Comparison of ENCODE assay signal across 23 cellular contexts in the genomic region with DNA sequence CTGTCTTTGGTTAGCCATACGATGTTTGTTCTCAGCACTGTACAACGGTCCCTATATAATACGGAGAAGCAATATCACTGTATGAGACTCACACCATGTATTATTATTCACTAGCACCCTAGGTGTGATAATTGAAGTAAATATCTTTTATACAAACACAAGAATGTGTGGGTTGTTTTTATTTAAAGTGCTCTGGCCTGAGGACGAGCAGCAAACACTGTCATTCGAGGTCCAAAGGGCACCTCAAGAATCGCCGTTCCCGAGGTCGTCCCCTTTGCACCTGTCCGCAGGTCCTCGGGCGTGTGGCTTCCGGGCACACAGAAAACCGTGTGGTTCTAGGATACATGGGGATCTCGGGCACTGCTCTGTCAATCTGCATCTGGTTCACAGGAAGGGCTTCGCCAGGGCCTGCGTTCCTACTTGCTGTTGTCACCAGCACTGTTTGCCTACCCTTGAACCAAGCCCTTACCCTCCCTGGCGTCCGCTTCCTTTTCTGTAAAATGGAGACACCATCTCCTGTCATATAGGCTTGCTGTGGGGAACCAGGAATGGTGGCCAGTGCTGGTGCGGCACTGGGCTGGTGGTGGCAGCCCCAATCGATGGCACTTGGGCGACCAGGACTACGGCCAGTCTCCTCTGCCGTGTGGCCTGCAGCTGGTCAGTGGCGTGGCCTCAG. TPM values are rescaled to one million over a fixed set of nuclear protein-coding genes. Genes with fewer than 3 reads are reported as not detected.
DNase-seq lines count a peak whose midpoint lies in the region; ATAC-seq, FAIRE-seq and TF ChIP-seq lines count a peak whose summit lies in the region.
"Had no signal": no experiment of that assay in that cellular context is flagged by ENCODE, and none has a peak within 500 bp of the region (broad histone marks: within the 10 kb centered on the region; RNA-seq: fewer than 3 reads in every experiment).

No MANE protein-coding gene starts in this region.

- WGBS in HepG2 (ENCODE audit: low lambda C conversion rate) = 3% methylated on average over 8 of the region's 25 CpGs

- H3K9ac ChIP-seq in astrocyte (ENCODE audit: low read length) = no peak overlapping the region
- H3K9ac ChIP-seq in HepG2 (ENCODE audit: insufficient read depth, low read depth, low read length) = peak overlapping the region; percentile 55
- H3K9ac ChIP-seq: GM23248 had no signal

- no TSS peak for BruUV-seq in HepG2 (replicated peaks; lab: Mats Ljungman, UMichigan)
- BruUV-seq in A673 (replicated peaks; lab: Mats Ljungman, UMichigan) = no TSS peak

- H3K27ac Mint-ChIP-seq in astrocyte (ENCODE audit: unreplicated experiment) = no peak overlapping the region
- H3K27ac Mint-ChIP-seq in progenitor cell of endocrine pancreas = peak overlapping the region; percentile 52

- peak; percentile 22 to 57; a peak in 2 of 4 replicates for TF ChIP-seq POLR2A in HepG2 (IDR thresholded peaks at IDR 0.05; ENCODE audit: insufficient read depth in 1 of 2, low read depth in 2 of 2, low read length in 2 of 2)

- FAIRE-seq in astrocyte (lab: Jason Lieb, UNC) (no peak), HepG2 (lab: Jason Lieb, UNC) (peak; percentile 78)
- FAIRE-seq: D721Med had no signal

- in situ Hi-C loops in HepG2 (cut with HindIII; ENCODE audit: extremely low pct_ligation_motif_present, low pct_unique_long_range_greater_than_20kb) = loop anchor here (10.0 to 25.0 kb wide), 2 partner anchors 443 to 571 kb away; partner anchors contain the start of gene CUX1

- H3K79me2 ChIP-seq in astrocyte (ENCODE audit: insufficient read depth, low read length) = no peaks in the 10 kb centered on the region
- no peaks in the 10 kb centered on the region for H3K79me2 ChIP-seq in HepG2 (ENCODE audit: insufficient read depth, low read length)

- TF ChIP-seq EP300 in HepG2 (IDR thresholded peaks at IDR 0.05; ENCODE audit: low read depth in 2 of 2, low read length in 2 of 2) (peak in 1 of 2 experiments; percentile 27; a peak in 1 of 4 replicates), HepG2 (CRISPR knock-in tag; IDR thresholded peaks at IDR 0.05; ENCODE audit: borderline replicate concordance) (peak; percentile 52; the same call in 1 of the 2 replicates)

- no peaks in the 10 kb centered on the region for H3K36me3 ChIP-seq in astrocyte (ENCODE audit: insufficient read depth, low read length)
- H3K36me3 ChIP-seq in HepG2 (replicated peaks in 1 of 2; ENCODE audit: control insufficient read depth in 1 of 2, insufficient read depth in 2 of 2, low read length in 2 of 2) = no peaks in the 10 kb centered on the region
- H3K36me3 ChIP-seq in A673 (ENCODE audit: insufficient read depth, low read length, poor library complexity, severe bottlenecking) = no peaks in the 10 kb centered on the region
- H3K36me3 ChIP-seq: SJCRH30 had no signal

- H3K9me3 Mint-ChIP-seq in astrocyte (ENCODE audit: unreplicated experiment) (no peaks in the 10 kb centered on the region), progenitor cell of endocrine pancreas (ENCODE audit: low read depth) (no peaks in the 10 kb centered on the region)
- H3K9me3 Mint-ChIP-seq: CD8-positive, alpha-beta memory T cell had no signal

- no peak for TF ChIP-seq RAD21 in HepG2 (CRISPR knock-in tag; IDR thresholded peaks at IDR 0.05)

- ATAC-seq in HepG2 = peak; percentile 94

- H3K4me1 ChIP-seq in astrocyte (ENCODE audit: insufficient read depth, low read length) = peaks cover 3% of the 10 kb centered on the region
- H3K4me1 ChIP-seq in HepG2 (ENCODE audit: insufficient read depth, low read length) = peaks cover 68% of the 10 kb centered on the region
- H3K4me1 ChIP-seq in A673 (ENCODE audit: insufficient read depth, low read length, poor library complexity, severe bottlenecking) = no peaks in the 10 kb centered on the region

- H3K4me1 Mint-ChIP-seq in astrocyte (ENCODE audit: low read depth, unreplicated experiment) = no peaks in the 10 kb centered on the region
- no peaks in the 10 kb centered on the region for H3K4me1 Mint-ChIP-seq in progenitor cell of endocrine pancreas (ENCODE audit: low read depth)
- H3K4me1 Mint-ChIP-seq: CD8-positive, alpha-beta memory T cell had no signal

- peak overlapping the region; percentile 6 for H3K4me3 Mint-ChIP-seq in astrocyte (ENCODE audit: unreplicated experiment)
- H3K4me3 Mint-ChIP-seq in progenitor cell of endocrine pancreas (ENCODE audit: low read depth) = no peak overlapping the region
- H3K4me3 Mint-ChIP-seq: CD8-positive, alpha-beta memory T cell had no signal

- H3K9me3 ChIP-seq in astrocyte (ENCODE audit: insufficient read depth, low read depth, low read length) (no peaks in the 10 kb centered on the region), HepG2 (ENCODE audit: low read length) (no peaks in the 10 kb centered on the region), A673 (ENCODE audit: low read depth, low read length, poor library complexity, severe bottlenecking) (no peaks in the 10 kb centered on the region)
- H3K9me3 ChIP-seq: SJCRH30 had no signal

- H3K27me3 Mint-ChIP-seq in astrocyte (ENCODE audit: low read depth, unreplicated experiment) (no peaks in the 10 kb centered on the region), progenitor cell of endocrine pancreas (no peaks in the 10 kb centered on the region)
- H3K27me3 Mint-ChIP-seq: CD8-positive, alpha-beta memory T cell had no signal

- intact Hi-C loops in HepG2 (cut with micrococcal nuclease; ENCODE audit: unreplicated experiment) = no loop called here
- intact Hi-C loops in A673 (cut with micrococcal nuclease; ENCODE audit: unreplicated experiment) = no loop called here

- CTCF ChIA-PET in HepG2 (lab: Yijun Ruan, JAX; ENCODE audit: low intra/inter-chr PET ratio, low total read pairs) = no interaction called here
- CTCF ChIA-PET in A673 (lab: Charles Lee) = no interaction called here

- peaks cover 5% of the 10 kb centered on the region for H3K36me3 Mint-ChIP-seq in astrocyte (ENCODE audit: low read depth, unreplicated experiment)
- peaks cover 3% of the 10 kb centered on the region for H3K36me3 Mint-ChIP-seq in progenitor cell of endocrine pancreas (ENCODE audit: insufficient read depth)

- no peak overlapping the region for H3K27ac ChIP-seq in astrocyte (ENCODE audit: low read depth, low read length)
- peak overlapping the region; percentile 88 for H3K27ac ChIP-seq in HepG2 (ENCODE audit: extremely low read length, insufficient read depth, low read length)
- no peak overlapping the region for H3K27ac ChIP-seq in A673 (ENCODE audit: low read depth, low read length, poor library complexity, severe bottlenecking)
- H3K27ac ChIP-seq: 22Rv1, GM23248, SJCRH30 had no signal

- POLR2A ChIA-PET in HepG2 (lab: Yijun Ruan, JAX) (no interaction called here), A673 (lab: Charles Lee; ENCODE audit: low non-redundant PET) (no interaction called here)

- H3K27me3 ChIP-seq in astrocyte (ENCODE audit: insufficient read depth, low read length) = no peaks in the 10 kb centered on the region
- H3K27me3 ChIP-seq in HepG2 (ENCODE audit: control insufficient read depth in 1 of 2, insufficient read depth in 2 of 2, low read length in 2 of 2) = no peaks in the 10 kb centered on the region
- no peaks in the 10 kb centered on the region for H3K27me3 ChIP-seq in A673 (replicated peaks; ENCODE audit: insufficient read depth, low read depth, low read length, poor library complexity)
- H3K27me3 ChIP-seq: SJCRH30 had no signal

- H2AFZ ChIP-seq in astrocyte (ENCODE audit: low read depth, low read length) (no peak overlapping the region), HepG2 (ENCODE audit: low read length) (no peak overlapping the region)
- H2AFZ ChIP-seq: GM23248 had no signal

- TF ChIP-seq CTCF in astrocyte (IDR thresholded peaks at IDR 0.05; ENCODE audit: insufficient read depth, low read depth, low read length) = no peak
- 0 out of 2 replicates have a peak, but pooled peaks have one; percentile 28 for TF ChIP-seq CTCF in HepG2 (CRISPR knock-in tag; IDR thresholded peaks at IDR 0.05)
- TF ChIP-seq CTCF in progenitor cell of endocrine pancreas (IDR thresholded peaks at IDR 0.05; ENCODE audit: unreplicated experiment) = no peak
- TF ChIP-seq CTCF in A673 (conservative IDR thresholded peaks at IDR 0.05; ENCODE audit: low read depth, low read length) = no peak

- DNase-seq in DMS53 (lab: John Stamatoyannopoulos, UW) = peak; percentile 53
- no peak for DNase-seq in DMS53 treated with DMSO at 0.1 percent for 48 hours (lab: John Stamatoyannopoulos, UW; ENCODE audit: unreplicated experiment)
- DNase-seq in astrocyte (ENCODE audit: low read depth) = no peak
- DNase-seq in HepG2 (ENCODE audit: low spot score) = peak; percentile 88
- DNase-seq in progenitor cell of endocrine pancreas (ENCODE audit: low spot score, unreplicated experiment) = no peak
- no peak for DNase-seq in stimulated activated CD4-positive, alpha-beta T cell treated with anti-CD3 and anti-CD28 coated beads, Interleukin-2, amount 100 ng/mL, for 24 hours
- no peak for DNase-seq in stimulated activated CD4-positive, alpha-beta T cell treated with anti-CD3 and anti-CD28 coated beads, Interleukin-15, amount 100 ng/mL, for 24 hours
- no peak for DNase-seq in A673 (ENCODE audit: low spot score)
- DNase-seq: C1 segment of cervical spinal cord; CD8-positive, alpha-beta memory T cell; DMS79; GM23248; HCEC 1CT; NCI-H1105; NCI-H1694; NCI-H2081; NCI-H2171; NCI-H345; NCI-H774; NK-92 treated with Interleukin-12 subunit alpha and Interleukin-12 subunit beta, amount 100 ng/mL, for 24 hours; SJCRH30 had no signal

- no peak overlapping the region for H3K4me3 ChIP-seq in astrocyte (ENCODE audit: insufficient read depth, low read depth, low read length)
- peak overlapping the region in 1 of 3 experiments; percentile 24; a peak in 1 of 6 replicates for H3K4me3 ChIP-seq in HepG2 (replicated peaks in 1 of 3; ENCODE audit: insufficient read depth in 1 of 3, low read depth in 2 of 3, low read length in 3 of 3)
- no peak overlapping the region for H3K4me3 ChIP-seq in A673 (ENCODE audit: low read depth, low read length, poor library complexity, severe bottlenecking)
- H3K4me3 ChIP-seq: GM23248, SJCRH30 had no signal

- H3K4me2 ChIP-seq in astrocyte (ENCODE audit: low read length) (no peak overlapping the region), HepG2 (ENCODE audit: low read depth, low read length) (peak overlapping the region; percentile 50)

- H4K20me1 ChIP-seq in astrocyte (ENCODE audit: insufficient read depth, low read length) = no peaks in the 10 kb centered on the region
- no peaks in the 10 kb centered on the region for H4K20me1 ChIP-seq in HepG2 (ENCODE audit: insufficient read depth, low read length)

RNA-seq across cellular contexts. Expression of gene SH2B2, which starts 28.5 kb away (rescaled TPM):
- total RNA-seq in astrocyte (3.4 and 5.6 TPM in 2 replicates), HepG2 (2016; rRNA removed; fragmentation: Illumina TruSeq; extraction: Trizol) (0.14 and 0.46 TPM in 2 replicates), progenitor cell of endocrine pancreas (11.2 and 11.5 TPM in 2 replicates), A673 (2021) (8.6 and 11.3 TPM in 2 replicates)
- 0.26 and 0.51 TPM in 2 replicates for total RNA-seq in HepG2 (2016; cell fraction: cytosol; rRNA removed; fragmentation: Illumina TruSeq; extraction: Trizol; ENCODE audit: low read depth)
- total RNA-seq in HepG2 (2016; cell fraction: insoluble cytoplasmic fraction; rRNA removed; fragmentation: Illumina TruSeq; extraction: Trizol) = 0.45 and 0.63 TPM in 2 replicates
- total RNA-seq in HepG2 (2016; cell fraction: membrane; rRNA removed; fragmentation: Illumina TruSeq; extraction: Trizol) = 0.46 and 0.55 TPM in 2 replicates
- not detected in 2 replicates for total RNA-seq in HepG2 (2016; cell fraction: nucleus; rRNA removed; fragmentation: Illumina TruSeq; extraction: Trizol)
- polyA plus RNA-seq in HepG2 (2011; rRNA removed) = 1.3 and 1.7 TPM in 2 replicates
- 1.7 and 2.3 TPM in 2 replicates for polyA plus RNA-seq in HepG2 (2011; cell fraction: cytosol; rRNA removed)
- 4.6 and 5.0 TPM in 2 replicates for polyA plus RNA-seq in HepG2 (2011; cell fraction: nucleus; rRNA removed)
- polyA plus RNA-seq in HepG2 (2012) = 1.0 and 1.2 TPM in 2 replicates
- polyA plus RNA-seq in HepG2 (2016; cell fraction: cytosol; fragmentation: Illumina TruSeq; extraction: Trizol; ENCODE audit: low read depth) = 0.41 and 0.54 TPM in 2 replicates
- 0.63 and 0.64 TPM in 2 replicates for polyA plus RNA-seq in HepG2 (2016; cell fraction: insoluble cytoplasmic fraction; fragmentation: Illumina TruSeq; extraction: Trizol; ENCODE audit: low read depth)
- 0.58 and 0.90 TPM in 2 replicates for polyA plus RNA-seq in HepG2 (2016; cell fraction: membrane; fragmentation: Illumina TruSeq; extraction: Trizol; ENCODE audit: low read depth)
- polyA plus RNA-seq in HepG2 (2016; cell fraction: nucleus; fragmentation: Illumina TruSeq; extraction: Trizol; ENCODE audit: insufficient read depth, low read depth) = 0.46 and 1.1 TPM in 2 replicates
- 1.5 and 3.3 TPM in 2 replicates for polyA minus RNA-seq in HepG2 (2011; rRNA and poly(A)+ RNA removed; ENCODE audit: low replicate concordance)
- polyA minus RNA-seq in HepG2 (2011; cell fraction: cytosol; rRNA and poly(A)+ RNA removed) = 1.3 and 2.5 TPM in 2 replicates
- 0.90 and 1.6 TPM in 2 replicates for polyA minus RNA-seq in HepG2 (2011; cell fraction: nucleus; rRNA and poly(A)+ RNA removed)

Comparison
In these comparisons a context has a peak if more than half of its experiments do, and no peak if none do; other contexts are left out.
1. DNase-seq: peak in DMS53 (single experiment) and HepG2 (single experiment); none in DMS53 treated with DMSO at 0.1 percent for 48 hours (single experiment), astrocyte (single experiment), progenitor cell of endocrine pancreas (single experiment), stimulated activated CD4-positive, alpha-beta T cell treated with anti-CD3 and anti-CD28 coated beads, Interleukin-2, amount 100 ng/mL, for 24 hours (0 of 2), stimulated activated CD4-positive, alpha-beta T cell treated with anti-CD3 and anti-CD28 coated beads, Interleukin-15, amount 100 ng/mL, for 24 hours (single experiment) and A673 (single experiment).